In the genomic region with DNA sequence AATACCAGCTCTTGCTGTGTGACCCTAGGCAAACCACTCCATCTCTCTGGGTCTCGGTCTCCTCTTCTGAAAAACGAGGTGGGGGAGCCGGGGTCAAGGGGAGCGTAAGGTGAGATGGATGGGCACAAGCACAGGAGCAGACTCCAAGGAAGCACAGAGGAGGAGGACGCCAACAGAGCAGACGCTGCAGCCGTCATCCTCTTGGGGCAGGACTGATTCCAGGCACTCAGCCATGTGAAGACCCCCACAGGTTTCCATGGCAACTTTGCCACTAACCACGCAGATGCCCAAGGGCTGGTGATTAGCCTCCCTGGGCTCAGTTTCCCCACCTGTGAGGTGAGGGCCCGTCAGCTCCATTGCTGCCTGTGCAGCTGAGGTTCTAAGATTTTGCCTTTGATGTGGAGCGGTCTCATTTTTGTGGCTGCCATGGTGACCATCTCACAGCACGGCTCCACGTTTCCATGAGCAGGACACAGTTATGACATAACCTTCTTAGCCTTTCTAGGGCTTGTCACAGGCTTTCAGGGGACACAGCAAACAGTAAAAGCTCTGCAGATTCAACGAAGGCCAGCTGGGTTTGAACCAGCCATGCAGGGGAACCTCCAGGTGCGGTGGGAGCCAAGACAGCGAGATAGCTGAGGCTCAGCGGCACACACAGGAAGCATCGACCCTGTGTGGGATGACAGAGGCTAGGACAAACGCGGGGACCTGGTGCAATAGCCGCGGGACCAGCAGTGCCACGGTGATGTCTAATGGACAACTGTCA, we compare ENCODE assay signal across 30 cellular contexts.
"Had no signal": no experiment of that assay in that cellular context is flagged by ENCODE, and none has a peak within 500 bp of the region (broad histone marks: within the 10 kb centered on the region; RNA-seq: fewer than 3 reads in every experiment).

No MANE protein-coding gene starts in this region.

- H3K36me3 Mint-ChIP-seq: activated naive CD8-positive, alpha-beta T cell had no signal

- H3K4me3 Mint-ChIP-seq: activated B cell treated with CpG ODN at 0.5 μM for 24 hours; activated CD8-positive, alpha-beta T cell treated with anti-CD3 and anti-CD28 coated beads for 36 hours; activated naive CD8-positive, alpha-beta T cell; activated T-cell treated with anti-CD3 and anti-CD28 coated beads, Interleukin-2, amount 50 U/mL, for 4 hours; activated T-helper 17 cell treated with anti-CD3 and anti-CD28 coated beads, Interleukin-2, amount 50 U/mL, for 72 hours; central memory CD8-positive, alpha-beta T cell; effector memory CD8-positive, alpha-beta T cell; T-helper 2 cell treated with Interferon-gamma antibody and Interleukin-4, amounts not matched to agents 5 μg/mL and 100 μg/mL, for 36 hours had no signal

- H3K27me3 ChIP-seq: brain microvascular endothelial cell, gastrocnemius medialis, heart left ventricle had no signal

- H3K4me1 ChIP-seq: esophagus muscularis mucosa, foreskin keratinocyte had no signal

- H3K9me3 ChIP-seq: esophagus muscularis mucosa, gastrocnemius medialis, heart left ventricle had no signal

- H3K4me1 Mint-ChIP-seq: activated B cell treated with CpG ODN at 0.5 μM for 24 hours; activated T-helper 17 cell treated with anti-CD3 and anti-CD28 coated beads, Interleukin-2, amount 50 U/mL, for 72 hours; central memory CD8-positive, alpha-beta T cell had no signal

- H3K9me3 Mint-ChIP-seq: activated B cell treated with CpG ODN at 0.5 μM for 24 hours; activated CD8-positive, alpha-beta T cell treated with anti-CD3 and anti-CD28 coated beads for 36 hours; activated T-cell treated with anti-CD3 and anti-CD28 coated beads, Interleukin-2, amount 50 U/mL, for 4 hours; activated T-helper 17 cell treated with anti-CD3 and anti-CD28 coated beads, Interleukin-2, amount 50 U/mL, for 72 hours; central memory CD8-positive, alpha-beta T cell; effector memory CD8-positive, alpha-beta T cell; T-helper 2 cell treated with Interferon-gamma antibody and Interleukin-4, amounts not matched to agents 5 μg/mL and 100 μg/mL, for 36 hours had no signal

- DNase-seq: activated B cell treated with CpG ODN at 0.5 μM for 24 hours; activated CD4-positive, alpha-beta T cell treated with anti-CD3 and anti-CD28 coated beads for 48 hours; activated CD4-positive, alpha-beta T cell treated with anti-CD3 and anti-CD28 coated beads, Interleukin-2, amount 50 U/mL, for 1 hour; activated CD4-positive, alpha-beta T cell treated with anti-CD3 and anti-CD28 coated beads, Interleukin-2, amount 50 U/mL, for 48 hours; activated CD8-positive, alpha-beta memory T cell treated with anti-CD3 and anti-CD28 coated beads for 24 hours; activated CD8-positive, alpha-beta T cell treated with anti-CD3 and anti-CD28 coated beads for 36 hours; activated effector memory CD4-positive, alpha-beta T cell treated with Interleukin-2 at 50 U/mL for 16 hours; activated gamma-delta T cell treated with Interleukin-2 at 50 U/mL for 16 hours; activated naive CD4-positive, alpha-beta T cell treated with anti-CD3 and anti-CD28 coated beads, Interleukin-2, amount 50 U/mL, for 16 hours; activated naive CD4-positive, alpha-beta T cell treated with Interleukin-2 at 50 U/mL for 16 hours; activated T-cell treated with anti-CD3 and anti-CD28 coated beads, Interleukin-2, amount 50 U/mL, for 4 hours; amniotic stem cell; anterior cingulate cortex; brain microvascular endothelial cell; cortex of kidney; dermis blood vessel endothelial cell; effector CD4-positive, alpha-beta T cell; effector memory CD8-positive, alpha-beta T cell; erythroblast; foreskin keratinocyte; gastrocnemius medialis; glutamatergic neuron; T1000; WERI-Rb-1 had no signal

- H3K27ac ChIP-seq: brain microvascular endothelial cell, esophagus muscularis mucosa, foreskin keratinocyte, gastrocnemius medialis, heart left ventricle, WERI-Rb-1 had no signal

- H3K36me3 ChIP-seq: brain microvascular endothelial cell, esophagus muscularis mucosa, gastrocnemius medialis, heart left ventricle, WERI-Rb-1 had no signal

- H3K27ac Mint-ChIP-seq: activated B cell treated with CpG ODN at 0.5 μM for 24 hours; activated CD8-positive, alpha-beta T cell treated with anti-CD3 and anti-CD28 coated beads for 36 hours; activated naive CD8-positive, alpha-beta T cell; activated T-helper 17 cell treated with anti-CD3 and anti-CD28 coated beads, Interleukin-2, amount 50 U/mL, for 72 hours; effector memory CD8-positive, alpha-beta T cell; T-helper 2 cell treated with Interferon-gamma antibody and Interleukin-4, amounts not matched to agents 5 μg/mL and 100 μg/mL, for 36 hours had no signal

- H3K4me3 ChIP-seq: esophagus muscularis mucosa, gastrocnemius medialis, heart left ventricle had no signal

- H3K27me3 Mint-ChIP-seq: activated CD8-positive, alpha-beta T cell treated with anti-CD3 and anti-CD28 coated beads for 36 hours had no signal
